In genomic region chr1:210596641-210597040, GRCh38 we compare ENCODE assay signal across 28 cellular contexts.
"Had no signal": no experiment of that assay in that cellular context is flagged by ENCODE, and none has a peak within 500 bp of the region (broad histone marks: within the 10 kb centered on the region; RNA-seq: fewer than 3 reads in every experiment).

No MANE protein-coding gene starts in this region.

- H3K27ac Mint-ChIP-seq: activated CD4-positive, alpha-beta T cell treated with anti-CD3 and anti-CD28 coated beads for 36 hours; activated CD8-positive, alpha-beta memory T cell treated with anti-CD3 and anti-CD28 coated beads, Interleukin-2, amount 10 ng/mL, durations not matched to agents 7 days and 5 days; activated CD8-positive, alpha-beta T cell treated with anti-CD3 and anti-CD28 coated beads, Interleukin-2, amount 10 ng/mL, durations not matched to agents 7 days and 5 days; activated naive CD8-positive, alpha-beta T cell; activated T-cell treated with anti-CD3 and anti-CD28 coated beads, Interleukin-2, amount 50 U/mL, for 72 hours; effector memory CD8-positive, alpha-beta T cell; naive thymus-derived CD8-positive, alpha-beta T cell had no signal

- H3K4me3 Mint-ChIP-seq: activated CD4-positive, alpha-beta T cell treated with anti-CD3 and anti-CD28 coated beads for 36 hours; activated CD8-positive, alpha-beta memory T cell treated with anti-CD3 and anti-CD28 coated beads, Interleukin-2, amount 10 ng/mL, durations not matched to agents 7 days and 5 days; activated CD8-positive, alpha-beta T cell treated with anti-CD3 and anti-CD28 coated beads, Interleukin-2, amount 10 ng/mL, durations not matched to agents 7 days and 5 days; activated naive CD8-positive, alpha-beta T cell; activated T-cell treated with anti-CD3 and anti-CD28 coated beads, Interleukin-2, amount 50 U/mL, for 72 hours; effector memory CD8-positive, alpha-beta T cell; naive thymus-derived CD8-positive, alpha-beta T cell; neural crest cell had no signal

- FAIRE-seq: keratinocyte, urothelium cell line had no signal

- H3K27me3 Mint-ChIP-seq: activated CD8-positive, alpha-beta memory T cell treated with anti-CD3 and anti-CD28 coated beads, Interleukin-2, amount 10 ng/mL, durations not matched to agents 7 days and 5 days; activated naive CD8-positive, alpha-beta T cell; effector memory CD8-positive, alpha-beta T cell had no signal

- H3K36me3 ChIP-seq: brain microvascular endothelial cell, transverse colon had no signal

- H3K4me3 ChIP-seq: transverse colon had no signal

- H3K4me1 Mint-ChIP-seq: activated CD4-positive, alpha-beta T cell treated with anti-CD3 and anti-CD28 coated beads for 36 hours; naive thymus-derived CD8-positive, alpha-beta T cell had no signal

- ATAC-seq: activated CD4-positive, alpha-beta T cell treated with anti-CD3 and anti-CD28 coated beads for 36 hours; activated CD8-positive, alpha-beta memory T cell treated with anti-CD3 and anti-CD28 coated beads, Interleukin-2, amount 10 ng/mL, durations not matched to agents 7 days and 5 days; activated CD8-positive, alpha-beta T cell treated with anti-CD3 and anti-CD28 coated beads, Interleukin-2, amount 10 ng/mL, durations not matched to agents 7 days and 5 days; activated T-cell treated with anti-CD3 and anti-CD28 coated beads, Interleukin-2, amount 50 U/mL, for 72 hours; effector memory CD8-positive, alpha-beta T cell; left colon; naive thymus-derived CD8-positive, alpha-beta T cell; right cardiac atrium had no signal

- DNase-seq: activated CD4-positive, alpha-beta T cell treated with anti-CD3 and anti-CD28 coated beads for 36 hours; activated CD4-positive, CD25-positive, alpha-beta regulatory T cell; activated CD8-positive, alpha-beta memory T cell treated with anti-CD3 and anti-CD28 coated beads, Interleukin-2, amount 10 ng/mL, durations not matched to agents 7 days and 5 days; activated CD8-positive, alpha-beta T cell treated with anti-CD3 and anti-CD28 coated beads, Interleukin-2, amount 10 ng/mL, durations not matched to agents 7 days and 5 days; activated effector memory CD4-positive, alpha-beta T cell treated with Interleukin-2 at 50 U/mL for 16 hours; activated naive CD4-positive, alpha-beta T cell treated with Interleukin-2 at 50 U/mL for 16 hours; activated T-cell treated with anti-CD3 and anti-CD28 coated beads for 4 hours; activated T-cell treated with anti-CD3 and anti-CD28 coated beads, Interleukin-2, amount 50 U/mL, for 72 hours; anterior cingulate cortex; brain microvascular endothelial cell; cortex of kidney; effector memory CD8-positive, alpha-beta T cell; erythroblast; foreskin fibroblast; head of caudate nucleus; hippocampal formation; left colon; midbrain; naive thymus-derived CD8-positive, alpha-beta T cell; nucleus accumbens; right cardiac atrium; stimulated activated CD4-positive, alpha-beta T cell treated with anti-CD3 and anti-CD28 coated beads, Interleukin-2, amount 100 ng/mL, for 48 hours; stimulated activated naive CD4-positive, alpha-beta T cell treated with Interleukin-2 at 50 U/mL for 16 hours; transverse colon had no signal

- H3K9me3 ChIP-seq: transverse colon had no signal

- H3K36me3 Mint-ChIP-seq: activated CD8-positive, alpha-beta memory T cell treated with anti-CD3 and anti-CD28 coated beads, Interleukin-2, amount 10 ng/mL, durations not matched to agents 7 days and 5 days had no signal

- H3K27me3 ChIP-seq: brain microvascular endothelial cell, transverse colon had no signal
